In genomic region chr15:40320409-40320808, GRCh38 we compare ENCODE assay signal across 1 cellular context.
TF ChIP-seq lines count a peak whose summit lies in the region.

No MANE protein-coding gene starts in this region.

TF ChIP-seq in IMR-90, 13 proteins besides CTCF, POLR2A, EP300 and RAD21:
- TF ChIP-seq CHD1 (IDR thresholded peaks at IDR 0.05; ENCODE audit: low read depth, low read length) (no peak), CEBPB (IDR thresholded peaks at IDR 0.05; ENCODE audit: low read depth, low read length) (no peak), RCOR1 (IDR thresholded peaks at IDR 0.05; ENCODE audit: insufficient replicate concordance, low read length) (no peak), SMC3 (IDR thresholded peaks at IDR 0.05; ENCODE audit: low read depth, low read length) (no peak), MAZ (IDR thresholded peaks at IDR 0.05; ENCODE audit: borderline replicate concordance, low read depth, low read length) (no peak), ELK1 (IDR thresholded peaks at IDR 0.05; ENCODE audit: borderline replicate concordance, low read depth, low read length) (no peak), RFX5 (IDR thresholded peaks at IDR 0.05; ENCODE audit: low read depth, low read length) (no peak), NFE2L2 (IDR thresholded peaks at IDR 0.05; ENCODE audit: low read depth, low read length) (no peak), BHLHE40 (IDR thresholded peaks at IDR 0.05; ENCODE audit: low read depth, low read length) (no peak), MAFK (IDR thresholded peaks at IDR 0.05; ENCODE audit: low read depth, low read length) (no peak), FOS (IDR thresholded peaks at IDR 0.05; ENCODE audit: low read depth, low read length) (no peak), USF2 (IDR thresholded peaks at IDR 0.05; ENCODE audit: low read depth, low read length) (no peak), MXI1 (IDR thresholded peaks at IDR 0.05; ENCODE audit: borderline replicate concordance, low read depth, low read length) (no peak)
